In the genomic region with DNA sequence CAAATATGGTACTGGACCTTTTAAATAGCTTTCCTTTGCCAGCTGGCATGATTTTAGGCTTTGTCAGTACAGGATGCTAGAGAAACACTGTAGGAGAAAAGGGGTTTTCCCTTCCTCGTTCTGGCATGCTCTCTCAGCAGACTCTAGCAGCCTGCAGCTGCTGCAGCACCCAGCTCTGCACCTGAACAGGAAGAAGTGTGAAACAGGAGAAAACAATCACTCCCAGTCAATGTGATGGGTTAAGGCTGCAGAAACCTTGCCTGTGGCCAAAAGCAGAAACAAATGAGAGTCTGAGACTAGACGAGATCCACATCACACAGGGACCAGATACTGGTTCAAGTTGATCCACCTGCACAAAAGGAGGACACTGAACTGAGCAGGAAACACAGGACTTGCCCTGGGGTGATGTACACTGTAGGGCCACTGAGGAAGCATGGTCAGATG, we compare ENCODE assay signal across 9 cellular contexts. TPM values are rescaled to one million over a fixed set of nuclear protein-coding genes. Genes with fewer than 3 reads are reported as not detected.
DNase-seq lines count a peak whose midpoint lies in the region; ATAC-seq, FAIRE-seq and TF ChIP-seq lines count a peak whose summit lies in the region.
"Had no signal": no experiment of that assay in that cellular context is flagged by ENCODE, and none has a peak within 500 bp of the region (broad histone marks: within the 10 kb centered on the region; RNA-seq: fewer than 3 reads in every experiment).

No MANE protein-coding gene starts in this region.

- no TSS peak for BruUV-seq in GM12878 (replicated peaks; lab: Mats Ljungman, UMichigan)

- H3K27ac ChIP-seq in SK-N-SH (ENCODE audit: low read depth in 2 of 2, low read length in 1 of 2) (no peak overlapping the region), GM12878 (ENCODE audit: control insufficient read depth, insufficient read depth) (no peak overlapping the region), spleen (peak overlapping the region in 5 of 8 donors; percentile 1 to 63 (median 34))
- H3K27ac ChIP-seq: breast epithelium had no signal

- FAIRE-seq in GM12878 (lab: Jason Lieb, UNC): peak; percentile 61

- TF ChIP-seq RAD21 in SK-N-SH (IDR thresholded peaks at IDR 0.05; ENCODE audit: low read length): no peak
- 0 out of 2 replicates have a peak, but pooled peaks have one; percentile 7 for TF ChIP-seq RAD21 in GM12878 (IDR thresholded peaks at IDR 0.05; ENCODE audit: insufficient read depth, low read depth, low read length)

- H3K79me2 ChIP-seq in SK-N-SH (ENCODE audit: insufficient read depth) (no peaks in the 10 kb centered on the region), GM12878 (ENCODE audit: control insufficient read depth, insufficient read depth, low read length) (no peaks in the 10 kb centered on the region)

- H3K36me3 ChIP-seq in SK-N-SH (replicated peaks in 1 of 2; ENCODE audit: control insufficient read depth in 1 of 2, insufficient read depth in 2 of 2, low read length in 1 of 2) (no peaks in the 10 kb centered on the region), GM12878 (ENCODE audit: control insufficient read depth in 2 of 2, insufficient read depth in 2 of 2, low read length in 1 of 2) (no peaks in the 10 kb centered on the region), spleen (no peaks in the 10 kb centered on the region)
- H3K36me3 ChIP-seq: breast epithelium had no signal

- SMC1A ChIA-PET in GM12878 (lab: Charles Lee; ENCODE audit: uncharacterized antibody, unreplicated experiment): interaction anchor here (0.6 to 1.5 kb wide), 4 partner anchors 9 to 401 kb away, joined by 3 to 6 read pairs (median 4); no protein-coding TSS in a partner anchor

- H3K4me1 ChIP-seq in SK-N-SH (ENCODE audit: control insufficient read depth in 1 of 2, insufficient read depth in 2 of 2, low read depth in 1 of 2, low read length in 1 of 2): peaks cover 0 to 5% of the 10 kb centered on the region in 2 experiments; a peak in 2 of 4 replicates
- H3K4me1 ChIP-seq in GM12878 (ENCODE audit: control insufficient read depth, insufficient read depth, low read length): peaks cover 5% of the 10 kb centered on the region
- H3K4me1 ChIP-seq in spleen: peaks cover 7 to 31% (median 21%) of the 10 kb centered on the region in 6 donors

- ATAC-seq in SK-N-SH treated with all-trans-retinoic acid at 6 μM for 48 hours: no peak
- ATAC-seq in HG02981 (IDR thresholded peaks at IDR 0.05; ENCODE audit: unreplicated experiment): peak; percentile 83
- ATAC-seq in GM12878: peak; percentile 98

- RAD21 ChIA-PET in GM12878 (lab: Charles Lee; ENCODE audit: unreplicated experiment): interaction anchor here (0.8 to 2.7 kb wide), 3 partner anchors 10 to 376 kb away, joined by 3 to 9 read pairs (median 4); no protein-coding TSS in a partner anchor

- WGBS in SK-N-SH (ENCODE audit: low lambda C conversion rate): 0% methylated on average over 2 of the region's 2 CpGs
- WGBS in GM12878 (ENCODE audit: insufficient coverage, insufficient replicate concordance, low lambda C conversion rate, missing lambda C conversion rate): 4% methylated on average over 2 of the region's 2 CpGs
- 2 to 4% (median 2%) methylated on average over 2 of the region's 2 CpGs for WGBS in spleen, 5 donors

- TF ChIP-seq POLR2A in GM12878 (IDR thresholded peaks at IDR 0.05; ENCODE audit: low read depth, low read length): no peak
- TF ChIP-seq POLR2A in spleen (IDR thresholded peaks at IDR 0.05): no peak

- intact Hi-C loops in GM12878 (cut with micrococcal nuclease; ENCODE audit: unreplicated experiment): loop anchor here (10.0 kb wide), 1 partner anchor 358 kb away; no protein-coding TSS in a partner anchor
- intact Hi-C loops in spleen (cut with DNase I; ENCODE audit: low total_unique reads): no loop called here

- no peaks in the 10 kb centered on the region for H3F3A ChIP-seq in SK-N-SH (replicated peaks; ENCODE audit: insufficient read depth)

- H4K20me1 ChIP-seq in SK-N-SH (ENCODE audit: insufficient read depth) (no peaks in the 10 kb centered on the region), GM12878 (ENCODE audit: control insufficient read depth, insufficient read depth) (no peaks in the 10 kb centered on the region)

- H3K9me2 ChIP-seq in SK-N-SH: no peaks in the 10 kb centered on the region

- CTCF ChIA-PET in SK-N-SH (lab: Yijun Ruan, JAX): interaction anchor here (0.7 to 9.4 kb wide), 2 partner anchors 154 to 187 kb away, joined by 3 to 161 read pairs; no protein-coding TSS in a partner anchor
- CTCF ChIA-PET in GM12878 (lab: Yijun Ruan, JAX): interaction anchor here (1.2 to 1.9 kb wide), 4 partner anchors 37 to 376 kb away, joined by 3 to 8 read pairs (median 3); no protein-coding TSS in a partner anchor

- no peak overlapping the region for H2AFZ ChIP-seq in SK-N-SH (ENCODE audit: low read depth)
- H2AFZ ChIP-seq in GM12878 (ENCODE audit: control insufficient read depth, low read depth, low read length): peak overlapping the region; percentile 59; the same call in 1 of the 2 replicates

- in situ Hi-C loops in GM12878 (cut with MboI): no loop called here

- H3K4me3 ChIP-seq in SK-N-SH (ENCODE audit: low read depth in 2 of 2, low read length in 1 of 2) (no peak overlapping the region), GM12878 (no peak overlapping the region), spleen (no peak overlapping the region)
- H3K4me3 ChIP-seq: breast epithelium had no signal

- POLR2A ChIA-PET in SK-N-SH (lab: Yijun Ruan, JAX): no interaction called here
- POLR2A ChIA-PET in GM12878 (lab: Charles Lee): no interaction called here

- H3K27me3 ChIP-seq in SK-N-SH (ENCODE audit: insufficient read depth): peaks cover 29% of the 10 kb centered on the region; the same call in 1 of the 2 replicates
- no peaks in the 10 kb centered on the region for H3K27me3 ChIP-seq in GM12878 (replicated peaks in 1 of 2; ENCODE audit: control insufficient read depth in 2 of 2, insufficient read depth in 2 of 2, low read length in 1 of 2)
- no peaks in the 10 kb centered on the region for H3K27me3 ChIP-seq in spleen (replicated peaks in 1 of 7)
- H3K27me3 ChIP-seq: breast epithelium had no signal

- H3K9me3 ChIP-seq in SK-N-SH (no peaks in the 10 kb centered on the region; the same call in 1 of the 2 replicates), GM12878 (replicated peaks; ENCODE audit: control insufficient read depth, insufficient read depth, low read length) (no peaks in the 10 kb centered on the region), spleen (no peaks in the 10 kb centered on the region)
- H3K9me3 ChIP-seq: breast epithelium had no signal

- DNase-seq in SK-N-SH (peak; percentile 11), RPMI8226 (peak; percentile 89), GM12878 (ENCODE audit: low read depth, low spot score) (peak; percentile 63), spleen (peak; percentile 83), AML-193 (lab: John Stamatoyannopoulos, UW) (no peak), cortex of kidney (lab: John Stamatoyannopoulos, UW) (no peak)

- H3K4me2 ChIP-seq in SK-N-SH: no peak overlapping the region
- peak overlapping the region; percentile 45 for H3K4me2 ChIP-seq in GM12878 (ENCODE audit: control insufficient read depth, insufficient read depth)

- H3K9ac ChIP-seq in SK-N-SH (no peak overlapping the region), GM12878 (ENCODE audit: control insufficient read depth, insufficient read depth, low read length) (no peak overlapping the region)

- TF ChIP-seq EP300 in SK-N-SH (IDR thresholded peaks at IDR 0.05; ENCODE audit: borderline replicate concordance in 1 of 2, low read depth in 1 of 2, low read length in 1 of 2) (no peak), GM12878 (IDR thresholded peaks at IDR 0.05; ENCODE audit: borderline replicate concordance in 1 of 2, control insufficient read depth in 1 of 2, low read depth in 2 of 2, low read length in 2 of 2) (no peak)

- TF ChIP-seq CTCF in SK-N-SH (IDR thresholded peaks at IDR 0.05): no peak
- no peak for TF ChIP-seq CTCF in GM12878 (IDR thresholded peaks at IDR 0.05 in 2 of 3, conservative IDR thresholded peaks at IDR 0.05 in 1 of 3; ENCODE audit: control insufficient read depth in 2 of 3, extremely low read depth in 1 of 3, insufficient read depth in 1 of 3, low read depth in 3 of 3, low read length in 3 of 3)
- no peak for TF ChIP-seq CTCF in spleen (IDR thresholded peaks at IDR 0.05 in 8 of 11, conservative IDR thresholded peaks at IDR 0.05 in 3 of 11)

RNA-seq across cellular contexts. Expression of a gene that starts 21.2 kb away (rescaled TPM):
- 0.18 and 0.34 TPM in 2 replicates for polyA plus RNA-seq in SK-N-SH (2012; rRNA removed)
- polyA plus RNA-seq in SK-N-SH (2012; cell fraction: cytosol; rRNA removed): 0.05 and 0.09 TPM in 2 replicates
- 2.5 and 2.7 TPM in 2 replicates for polyA plus RNA-seq in SK-N-SH (2012; cell fraction: nucleus; rRNA removed)
- total RNA-seq in GM12878 (2013; cell fraction: nucleolus; rRNA removed): 3.8 and 4.6 TPM in 2 replicates
- total RNA-seq in GM12878 (2014; rRNA removed): 0.65 and 1.0 TPM in 2 replicates
- total RNA-seq in GM12878 (2014; rRNA removed; fragmentation: Illumina TruSeq; extraction: Trizol): 0.89 and 1.2 TPM in 2 replicates
- total RNA-seq in GM12878 (2021): 0.64 and 0.80 TPM in 2 replicates
- polyA plus RNA-seq in GM12878 (2011; ENCODE audit: low read depth): 1.4 TPM
- 1.4 and 1.6 TPM in 2 replicates for polyA plus RNA-seq in GM12878 (2011; rRNA removed)
- polyA plus RNA-seq in GM12878 (2011; cell fraction: cytosol; rRNA removed): 0.49 and 0.52 TPM in 2 replicates
- 7.8 and 10.0 TPM in 2 replicates for polyA plus RNA-seq in GM12878 (2011; cell fraction: nucleus; rRNA removed)
- 1.2 and 1.4 TPM in 2 replicates for polyA plus RNA-seq in GM12878 (2012)
- 1.8 and 2.0 TPM in 2 replicates for polyA plus RNA-seq in GM12878 (2014; fragmentation: Illumina TruSeq; extraction: Trizol)
- under 1 TPM; 0.03 to 0.73 TPM for polyA plus RNA-seq in GM12878 (2014; fragmentation: Nextera tagmentation; extraction: Ambion mirVana)
- 1.4 and 1.5 TPM in 2 replicates for polyA plus RNA-seq in GM12878 (2014; rRNA removed)
- under 1 TPM; 0.12 to 0.16 TPM for polyA plus RNA-seq in GM12878 (2016; fragmentation: Nextera tagmentation; extraction: Ambion mirVana)
- 0.59 and 0.72 TPM in 2 replicates for polyA minus RNA-seq in GM12878 (2011; rRNA and poly(A)+ RNA removed)
- 1.6 TPM in 1 of 2 replicates, not detected in the other for polyA minus RNA-seq in GM12878 (2011; cell fraction: cytosol; rRNA and poly(A)+ RNA removed)
- 1.3 and 1.4 TPM in 2 replicates for polyA minus RNA-seq in GM12878 (2011; cell fraction: nucleus; rRNA and poly(A)+ RNA removed)
- total RNA-seq in spleen: 10 to 100 TPM in 1 of 7 donors, 1 to 10 TPM in 6; 2.2 to 10.7 (median 3.7) TPM
- 1 to 10 TPM; 3.0 to 6.7 (median 3.5) TPM for polyA plus RNA-seq in spleen

RNA-seq across cellular contexts. Expression of a gene that starts 42.7 kb away (rescaled TPM):
- polyA plus RNA-seq in SK-N-SH (2012; rRNA removed) (97.1 and 131 TPM in 2 replicates), GM12878 (2011; rRNA removed) (60.0 and 113 TPM in 2 replicates), GM12878 (2014; fragmentation: Illumina TruSeq; extraction: Trizol) (69.9 and 72.1 TPM in 2 replicates), GM12878 (2014; fragmentation: Nextera tagmentation; extraction: Ambion mirVana) (10 to 100 TPM; 12.7 to 34.1 TPM), GM12878 (2014; rRNA removed) (56.8 and 64.3 TPM in 2 replicates), GM12878 (2016; fragmentation: Nextera tagmentation; extraction: Ambion mirVana) (100 to 1,000 TPM; 153 to 167 TPM), spleen (10 to 100 TPM; 24.8 to 34.5 (median 31.7) TPM)
- 76.2 and 101 TPM in 2 replicates for polyA plus RNA-seq in SK-N-SH (2012; cell fraction: cytosol; rRNA removed)
- polyA plus RNA-seq in SK-N-SH (2012; cell fraction: nucleus; rRNA removed): 203 and 254 TPM in 2 replicates
- 19.3 and 27.3 TPM in 2 replicates for total RNA-seq in GM12878 (2013; cell fraction: nucleolus; rRNA removed)
- total RNA-seq in GM12878 (2014; rRNA removed) (75.3 and 79.8 TPM in 2 replicates), GM12878 (2014; rRNA removed; fragmentation: Illumina TruSeq; extraction: Trizol) (38.6 and 40.2 TPM in 2 replicates), GM12878 (2021) (57.5 and 61.5 TPM in 2 replicates), spleen (10 to 100 TPM; 25.4 to 36.6 (median 34.9) TPM)
- 27.3 TPM for polyA plus RNA-seq in GM12878 (2011; ENCODE audit: low read depth)
- 122 and 132 TPM in 2 replicates for polyA plus RNA-seq in GM12878 (2011; cell fraction: cytosol; rRNA removed)
- 155 and 168 TPM in 2 replicates for polyA plus RNA-seq in GM12878 (2011; cell fraction: nucleus; rRNA removed)
- polyA plus RNA-seq in GM12878 (2012): 22.4 and 28.9 TPM in 2 replicates
- 114 and 143 TPM in 2 replicates for polyA minus RNA-seq in GM12878 (2011; rRNA and poly(A)+ RNA removed)
- 22.1 and 30.8 TPM in 2 replicates for polyA minus RNA-seq in GM12878 (2011; cell fraction: cytosol; rRNA and poly(A)+ RNA removed)
- polyA minus RNA-seq in GM12878 (2011; cell fraction: nucleus; rRNA and poly(A)+ RNA removed): 29.0 and 38.2 TPM in 2 replicates

RNA-seq across cellular contexts. Expression of a gene that starts 42.9 kb away (rescaled TPM):
- polyA plus RNA-seq in SK-N-SH (2012; rRNA removed): 177 and 216 TPM in 2 replicates
- polyA plus RNA-seq in SK-N-SH (2012; cell fraction: cytosol; rRNA removed): 270 and 316 TPM in 2 replicates
- 52.8 and 96.8 TPM in 2 replicates for polyA plus RNA-seq in SK-N-SH (2012; cell fraction: nucleus; rRNA removed)
- 42.7 and 50.3 TPM in 2 replicates for total RNA-seq in GM12878 (2013; cell fraction: nucleolus; rRNA removed)
- total RNA-seq in GM12878 (2014; rRNA removed): 475 and 625 TPM in 2 replicates
- 578 and 594 TPM in 2 replicates for total RNA-seq in GM12878 (2014; rRNA removed; fragmentation: Illumina TruSeq; extraction: Trizol)
- 380 and 389 TPM in 2 replicates for total RNA-seq in GM12878 (2021)
- 268 TPM for polyA plus RNA-seq in GM12878 (2011; ENCODE audit: low read depth)
- 728 and 857 TPM in 2 replicates for polyA plus RNA-seq in GM12878 (2011; rRNA removed)
- 362 and 444 TPM in 2 replicates for polyA plus RNA-seq in GM12878 (2011; cell fraction: cytosol; rRNA removed)
- polyA plus RNA-seq in GM12878 (2011; cell fraction: nucleus; rRNA removed): 185 and 197 TPM in 2 replicates
- polyA plus RNA-seq in GM12878 (2012): 315 and 389 TPM in 2 replicates
- 627 and 753 TPM in 2 replicates for polyA plus RNA-seq in GM12878 (2014; fragmentation: Illumina TruSeq; extraction: Trizol)
- 1,000 to 10,000 TPM; 1,250 to 1,760 TPM for polyA plus RNA-seq in GM12878 (2014; fragmentation: Nextera tagmentation; extraction: Ambion mirVana)
- polyA plus RNA-seq in GM12878 (2014; rRNA removed): 503 and 598 TPM in 2 replicates
- 100 to 1,000 TPM; 859 to 866 TPM for polyA plus RNA-seq in GM12878 (2016; fragmentation: Nextera tagmentation; extraction: Ambion mirVana)
- 180 and 268 TPM in 2 replicates for polyA minus RNA-seq in GM12878 (2011; rRNA and poly(A)+ RNA removed)
- 93.7 and 121 TPM in 2 replicates for polyA minus RNA-seq in GM12878 (2011; cell fraction: cytosol; rRNA and poly(A)+ RNA removed)
- polyA minus RNA-seq in GM12878 (2011; cell fraction: nucleus; rRNA and poly(A)+ RNA removed): 12.6 and 16.7 TPM in 2 replicates
- total RNA-seq in spleen: 100 to 1,000 TPM; 124 to 168 (median 143) TPM
- 100 to 1,000 TPM; 204 to 277 (median 262) TPM for polyA plus RNA-seq in spleen

Comparison
In these comparisons a context has a peak if more than half of its experiments do, and no peak if none do; other contexts are left out.
1. DNase-seq: peak in SK-N-SH (single experiment), RPMI8226 (single experiment), GM12878 (single experiment) and spleen (single experiment); none in AML-193 (0 of 2) and cortex of kidney (single experiment).
2. H3K27ac ChIP-seq: peak in spleen (5 of 8); none in SK-N-SH (0 of 2) and GM12878 (single experiment).